1 cellular context compared by ENCODE assay signal in the genomic region with DNA sequence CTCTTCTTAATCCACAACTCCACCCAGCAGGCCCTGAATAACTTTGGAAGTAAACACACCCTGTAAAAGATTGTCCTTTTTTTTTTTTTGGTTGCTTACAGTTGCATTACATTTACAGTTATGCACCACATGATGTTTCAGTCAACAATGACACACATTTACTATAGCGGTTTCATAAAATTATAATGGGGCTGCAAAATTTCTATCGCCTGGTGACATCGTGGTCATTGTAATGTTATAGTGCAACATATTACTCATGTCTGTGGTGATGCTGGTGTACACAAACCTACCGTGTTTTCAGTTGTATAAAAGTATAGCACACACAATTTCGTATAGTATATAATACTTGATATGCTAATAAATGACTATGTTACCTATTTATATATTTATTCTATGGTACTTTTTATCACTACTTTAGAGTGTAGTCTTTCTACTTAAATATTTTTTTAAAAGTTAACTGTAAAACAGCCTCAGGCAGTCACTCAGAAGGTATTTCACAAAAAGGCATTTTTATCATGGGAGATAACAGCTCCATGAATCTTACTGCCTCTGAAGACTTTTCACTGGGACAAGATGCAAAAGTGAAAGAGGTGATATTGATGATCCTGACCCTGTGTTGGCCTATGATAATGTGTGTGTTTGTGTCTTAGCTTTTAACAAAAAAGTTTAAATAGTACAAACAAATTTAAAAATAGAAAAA.
TF ChIP-seq lines count a peak whose summit lies in the region.

No MANE protein-coding gene starts in this region.

TF ChIP-seq in GM23338, 12 proteins besides CTCF, POLR2A, EP300 and RAD21:
- TF ChIP-seq NANOG (IDR thresholded peaks at IDR 0.05; ENCODE audit: borderline replicate concordance), result no peak
- TF ChIP-seq, protein P1, sequence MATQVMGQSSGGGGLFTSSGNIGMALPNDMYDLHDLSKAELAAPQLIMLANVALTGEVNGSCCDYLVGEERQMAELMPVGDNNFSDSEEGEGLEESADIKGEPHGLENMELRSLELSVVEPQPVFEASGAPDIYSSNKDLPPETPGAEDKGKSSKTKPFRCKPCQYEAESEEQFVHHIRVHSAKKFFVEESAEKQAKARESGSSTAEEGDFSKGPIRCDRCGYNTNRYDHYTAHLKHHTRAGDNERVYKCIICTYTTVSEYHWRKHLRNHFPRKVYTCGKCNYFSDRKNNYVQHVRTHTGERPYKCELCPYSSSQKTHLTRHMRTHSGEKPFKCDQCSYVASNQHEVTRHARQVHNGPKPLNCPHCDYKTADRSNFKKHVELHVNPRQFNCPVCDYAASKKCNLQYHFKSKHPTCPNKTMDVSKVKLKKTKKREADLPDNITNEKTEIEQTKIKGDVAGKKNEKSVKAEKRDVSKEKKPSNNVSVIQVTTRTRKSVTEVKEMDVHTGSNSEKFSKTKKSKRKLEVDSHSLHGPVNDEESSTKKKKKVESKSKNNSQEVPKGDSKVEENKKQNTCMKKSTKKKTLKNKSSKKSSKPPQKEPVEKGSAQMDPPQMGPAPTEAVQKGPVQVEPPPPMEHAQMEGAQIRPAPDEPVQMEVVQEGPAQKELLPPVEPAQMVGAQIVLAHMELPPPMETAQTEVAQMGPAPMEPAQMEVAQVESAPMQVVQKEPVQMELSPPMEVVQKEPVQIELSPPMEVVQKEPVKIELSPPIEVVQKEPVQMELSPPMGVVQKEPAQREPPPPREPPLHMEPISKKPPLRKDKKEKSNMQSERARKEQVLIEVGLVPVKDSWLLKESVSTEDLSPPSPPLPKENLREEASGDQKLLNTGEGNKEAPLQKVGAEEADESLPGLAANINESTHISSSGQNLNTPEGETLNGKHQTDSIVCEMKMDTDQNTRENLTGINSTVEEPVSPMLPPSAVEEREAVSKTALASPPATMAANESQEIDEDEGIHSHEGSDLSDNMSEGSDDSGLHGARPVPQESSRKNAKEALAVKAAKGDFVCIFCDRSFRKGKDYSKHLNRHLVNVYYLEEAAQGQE (IDR thresholded peaks at IDR 0.05; ENCODE audit: unreplicated experiment), result no peak
- no peak for TF ChIP-seq JUNB (IDR thresholded peaks at IDR 0.05; ENCODE audit: unreplicated experiment)
- TF ChIP-seq STAT1 (IDR thresholded peaks at IDR 0.05; ENCODE audit: unreplicated experiment), result no peak
- TF ChIP-seq, protein P2, sequence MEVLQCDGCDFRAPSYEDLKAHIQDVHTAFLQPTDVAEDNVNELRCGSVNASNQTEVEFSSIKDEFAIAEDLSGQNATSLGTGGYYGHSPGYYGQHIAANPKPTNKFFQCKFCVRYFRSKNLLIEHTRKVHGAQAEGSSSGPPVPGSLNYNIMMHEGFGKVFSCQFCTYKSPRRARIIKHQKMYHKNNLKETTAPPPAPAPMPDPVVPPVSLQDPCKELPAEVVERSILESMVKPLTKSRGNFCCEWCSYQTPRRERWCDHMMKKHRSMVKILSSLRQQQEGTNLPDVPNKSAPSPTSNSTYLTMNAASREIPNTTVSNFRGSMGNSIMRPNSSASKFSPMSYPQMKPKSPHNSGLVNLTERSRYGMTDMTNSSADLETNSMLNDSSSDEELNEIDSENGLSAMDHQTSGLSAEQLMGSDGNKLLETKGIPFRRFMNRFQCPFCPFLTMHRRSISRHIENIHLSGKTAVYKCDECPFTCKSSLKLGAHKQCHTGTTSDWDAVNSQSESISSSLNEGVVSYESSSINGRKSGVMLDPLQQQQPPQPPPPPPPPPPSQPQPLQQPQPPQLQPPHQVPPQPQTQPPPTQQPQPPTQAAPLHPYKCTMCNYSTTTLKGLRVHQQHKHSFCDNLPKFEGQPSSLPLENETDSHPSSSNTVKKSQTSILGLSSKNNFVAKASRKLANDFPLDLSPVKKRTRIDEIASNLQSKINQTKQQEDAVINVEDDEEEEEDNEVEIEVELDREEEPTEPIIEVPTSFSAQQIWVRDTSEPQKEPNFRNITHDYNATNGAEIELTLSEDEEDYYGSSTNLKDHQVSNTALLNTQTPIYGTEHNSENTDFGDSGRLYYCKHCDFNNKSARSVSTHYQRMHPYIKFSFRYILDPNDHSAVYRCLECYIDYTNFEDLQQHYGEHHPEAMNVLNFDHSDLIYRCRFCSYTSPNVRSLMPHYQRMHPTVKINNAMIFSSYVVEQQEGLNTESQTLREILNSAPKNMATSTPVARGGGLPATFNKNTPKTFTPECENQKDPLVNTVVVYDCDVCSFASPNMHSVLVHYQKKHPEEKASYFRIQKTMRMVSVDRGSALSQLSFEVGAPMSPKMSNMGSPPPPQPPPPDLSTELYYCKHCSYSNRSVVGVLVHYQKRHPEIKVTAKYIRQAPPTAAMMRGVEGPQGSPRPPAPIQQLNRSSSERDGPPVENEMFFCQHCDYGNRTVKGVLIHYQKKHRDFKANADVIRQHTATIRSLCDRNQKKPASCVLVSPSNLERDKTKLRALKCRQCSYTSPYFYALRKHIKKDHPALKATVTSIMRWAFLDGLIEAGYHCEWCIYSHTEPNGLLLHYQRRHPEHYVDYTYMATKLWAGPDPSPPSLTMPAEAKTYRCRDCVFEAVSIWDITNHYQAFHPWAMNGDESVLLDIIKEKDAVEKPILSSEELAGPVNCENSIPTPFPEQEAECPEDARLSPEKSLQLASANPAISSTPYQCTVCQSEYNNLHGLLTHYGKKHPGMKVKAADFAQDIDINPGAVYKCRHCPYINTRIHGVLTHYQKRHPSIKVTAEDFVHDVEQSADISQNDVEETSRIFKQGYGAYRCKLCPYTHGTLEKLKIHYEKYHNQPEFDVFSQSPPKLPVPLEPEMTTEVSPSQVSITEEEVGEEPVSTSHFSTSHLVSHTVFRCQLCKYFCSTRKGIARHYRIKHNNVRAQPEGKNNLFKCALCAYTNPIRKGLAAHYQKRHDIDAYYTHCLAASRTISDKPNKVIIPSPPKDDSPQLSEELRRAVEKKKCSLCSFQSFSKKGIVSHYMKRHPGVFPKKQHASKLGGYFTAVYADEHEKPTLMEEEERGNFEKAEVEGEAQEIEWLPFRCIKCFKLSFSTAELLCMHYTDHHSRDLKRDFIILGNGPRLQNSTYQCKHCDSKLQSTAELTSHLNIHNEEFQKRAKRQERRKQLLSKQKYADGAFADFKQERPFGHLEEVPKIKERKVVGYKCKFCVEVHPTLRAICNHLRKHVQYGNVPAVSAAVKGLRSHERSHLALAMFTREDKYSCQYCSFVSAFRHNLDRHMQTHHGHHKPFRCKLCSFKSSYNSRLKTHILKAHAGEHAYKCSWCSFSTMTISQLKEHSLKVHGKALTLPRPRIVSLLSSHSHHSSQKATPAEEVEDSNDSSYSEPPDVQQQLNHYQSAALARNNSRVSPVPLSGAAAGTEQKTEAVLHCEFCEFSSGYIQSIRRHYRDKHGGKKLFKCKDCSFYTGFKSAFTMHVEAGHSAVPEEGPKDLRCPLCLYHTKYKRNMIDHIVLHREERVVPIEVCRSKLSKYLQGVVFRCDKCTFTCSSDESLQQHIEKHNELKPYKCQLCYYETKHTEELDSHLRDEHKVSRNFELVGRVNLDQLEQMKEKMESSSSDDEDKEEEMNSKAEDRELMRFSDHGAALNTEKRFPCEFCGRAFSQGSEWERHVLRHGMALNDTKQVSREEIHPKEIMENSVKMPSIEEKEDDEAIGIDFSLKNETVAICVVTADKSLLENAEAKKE (CRISPR knock-in tag; IDR thresholded peaks at IDR 0.05), result no peak
- no peak for TF ChIP-seq POLR2AphosphoS5 (IDR thresholded peaks at IDR 0.05; ENCODE audit: low read depth)
- no peak for TF ChIP-seq ZNF331 (CRISPR knock-in tag; IDR thresholded peaks at IDR 0.05; ENCODE audit: low read depth)
- TF ChIP-seq, protein P3, sequence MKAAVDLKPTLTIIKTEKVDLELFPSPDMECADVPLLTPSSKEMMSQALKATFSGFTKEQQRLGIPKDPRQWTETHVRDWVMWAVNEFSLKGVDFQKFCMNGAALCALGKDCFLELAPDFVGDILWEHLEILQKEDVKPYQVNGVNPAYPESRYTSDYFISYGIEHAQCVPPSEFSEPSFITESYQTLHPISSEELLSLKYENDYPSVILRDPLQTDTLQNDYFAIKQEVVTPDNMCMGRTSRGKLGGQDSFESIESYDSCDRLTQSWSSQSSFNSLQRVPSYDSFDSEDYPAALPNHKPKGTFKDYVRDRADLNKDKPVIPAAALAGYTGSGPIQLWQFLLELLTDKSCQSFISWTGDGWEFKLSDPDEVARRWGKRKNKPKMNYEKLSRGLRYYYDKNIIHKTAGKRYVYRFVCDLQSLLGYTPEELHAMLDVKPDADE (IDR thresholded peaks at IDR 0.05), result no peak
- TF ChIP-seq EZH2 (IDR thresholded peaks at IDR 0.05; ENCODE audit: low read depth, unreplicated experiment), result no peak
- no peak for TF ChIP-seq CREB1 (CRISPR knock-in tag; IDR thresholded peaks at IDR 0.05; ENCODE audit: low read depth)
- no peak for TF ChIP-seq ZNF114 (CRISPR knock-in tag; IDR thresholded peaks at IDR 0.05)
- no peak for TF ChIP-seq EZH2phosphoT487 (IDR thresholded peaks at IDR 0.05; ENCODE audit: unreplicated experiment)
